Comparison of ENCODE assay signal across 33 cellular contexts in genomic region chr11:34745209-34745608, GRCh38.
DNase-seq lines count a peak whose midpoint lies in the region; TF ChIP-seq lines count a peak whose summit lies in the region.
"Had no signal": no experiment of that assay in that cellular context is flagged by ENCODE, and none has a peak within 500 bp of the region (broad histone marks: within the 10 kb centered on the region; RNA-seq: fewer than 3 reads in every experiment).

No MANE protein-coding gene starts in this region.

- peaks cover 13% of the 10 kb centered on the region for H3K9me3 Mint-ChIP-seq in chondrocyte (ENCODE audit: low read depth)
- H3K9me3 Mint-ChIP-seq: activated CD4-positive, alpha-beta memory T cell treated with anti-CD3 and anti-CD28 coated beads, Interleukin-2, amount 10 ng/mL, durations not matched to agents 7 days and 5 days; activated T-helper 17 cell treated with anti-CD3 and anti-CD28 coated beads, Interleukin-2, amount 50 U/mL, for 72 hours; CD8-positive, alpha-beta memory T cell; effector memory CD8-positive, alpha-beta T cell had no signal

- H3K36me3 Mint-ChIP-seq in chondrocyte (ENCODE audit: low read depth) = peaks cover 3% of the 10 kb centered on the region
- H3K36me3 Mint-ChIP-seq: CD8-positive, alpha-beta memory T cell; immature natural killer cell; natural killer cell had no signal

- DNase-seq in NCI-H2227 treated with DMSO at 0.1 percent for 48 hours (lab: John Stamatoyannopoulos, UW) (peak; percentile 69), NCI-H2227 (lab: John Stamatoyannopoulos, UW; ENCODE audit: unreplicated experiment) (no peak), NCI-H2029 treated with DMSO at 0.1 percent for 48 hours (lab: John Stamatoyannopoulos, UW) (peak; percentile 63), fibroblast of pulmonary artery (ENCODE audit: low read depth) (peak; percentile 27), retina (peak; percentile 24), SIG-M5 treated with dmso at 0.1 percent for 504 hours (lab: John Stamatoyannopoulos, UW; ENCODE audit: unreplicated experiment) (no peak), chondrocyte (ENCODE audit: low spot score) (no peak)
- no peak for DNase-seq in activated T-cell treated with anti-CD3 and anti-CD28 coated beads, Interleukin-2, amount 50 U/mL, for 1 hour
- DNase-seq: activated CD4-positive, alpha-beta memory T cell treated with anti-CD3 and anti-CD28 coated beads, Interleukin-2, amount 10 ng/mL, durations not matched to agents 7 days and 5 days; activated CD4-positive, alpha-beta T cell treated with anti-CD3 and anti-CD28 coated beads for 1 hour; activated CD8-positive, alpha-beta memory T cell treated with anti-CD3 and anti-CD28 coated beads, Interleukin-2, amount 50 U/mL, for 48 hours; activated naive CD4-positive, alpha-beta T cell treated with anti-CD3 and anti-CD28 coated beads, Interleukin-2, amount 50 U/mL, for 16 hours; amniotic stem cell; CD8-positive, alpha-beta memory T cell; DMS53; effector memory CD8-positive, alpha-beta T cell; erythroblast; foreskin keratinocyte; GDM1; GOT3; hippocampal formation; immature natural killer cell; MV-4-11; natural killer cell; NCI-H2107; NCI-H526 treated with DMSO at 0.1 percent for 48 hours; stimulated activated CD4-positive, alpha-beta T cell treated with anti-CD3 and anti-CD28 coated beads, Interleukin-2, amount 100 ng/mL, for 48 hours; T-helper 2 cell; upper lobe of left lung had no signal

- no peak overlapping the region for H3K4me3 Mint-ChIP-seq in chondrocyte (ENCODE audit: unreplicated experiment)
- H3K4me3 Mint-ChIP-seq: activated CD4-positive, alpha-beta memory T cell treated with anti-CD3 and anti-CD28 coated beads, Interleukin-2, amount 10 ng/mL, durations not matched to agents 7 days and 5 days; activated T-helper 17 cell treated with anti-CD3 and anti-CD28 coated beads, Interleukin-2, amount 50 U/mL, for 72 hours; B cell; CD8-positive, alpha-beta memory T cell; effector memory CD8-positive, alpha-beta T cell; immature natural killer cell; natural killer cell had no signal

- H3K27me3 Mint-ChIP-seq in chondrocyte (ENCODE audit: low read depth) = no peaks in the 10 kb centered on the region

- H3K4me3 ChIP-seq in fibroblast of pulmonary artery (replicated peaks; ENCODE audit: low read depth, low read length) = no peak overlapping the region
- H3K4me3 ChIP-seq: A549, coronary artery, upper lobe of left lung had no signal

- H3K27ac Mint-ChIP-seq in chondrocyte (ENCODE audit: unreplicated experiment) = no peak overlapping the region
- H3K27ac Mint-ChIP-seq: activated CD4-positive, alpha-beta memory T cell treated with anti-CD3 and anti-CD28 coated beads, Interleukin-2, amount 10 ng/mL, durations not matched to agents 7 days and 5 days; activated T-helper 17 cell treated with anti-CD3 and anti-CD28 coated beads, Interleukin-2, amount 50 U/mL, for 72 hours; B cell; CD8-positive, alpha-beta memory T cell; effector memory CD8-positive, alpha-beta T cell; immature natural killer cell; natural killer cell had no signal

- TF ChIP-seq CTCF in fibroblast of pulmonary artery (IDR thresholded peaks at IDR 0.05; ENCODE audit: low read length, missing control alignments) (no peak), chondrocyte (IDR thresholded peaks at IDR 0.05) (no peak)

- peaks cover 5% of the 10 kb centered on the region for H3K4me1 Mint-ChIP-seq in chondrocyte (ENCODE audit: low read depth)
- H3K4me1 Mint-ChIP-seq: activated CD4-positive, alpha-beta memory T cell treated with anti-CD3 and anti-CD28 coated beads, Interleukin-2, amount 10 ng/mL, durations not matched to agents 7 days and 5 days; activated T-helper 17 cell treated with anti-CD3 and anti-CD28 coated beads, Interleukin-2, amount 50 U/mL, for 72 hours; B cell; CD8-positive, alpha-beta memory T cell; immature natural killer cell; natural killer cell had no signal

Comparison
In these comparisons a context has a peak if more than half of its experiments do, and no peak if none do; other contexts are left out.
1. DNase-seq: peak in NCI-H2227 treated with DMSO at 0.1 percent for 48 hours (single experiment), NCI-H2029 treated with DMSO at 0.1 percent for 48 hours (single experiment), fibroblast of pulmonary artery (single experiment) and retina (single experiment); none in NCI-H2227 (single experiment), activated T-cell treated with anti-CD3 and anti-CD28 coated beads, Interleukin-2, amount 50 U/mL, for 1 hour (single experiment), SIG-M5 treated with dmso at 0.1 percent for 504 hours (single experiment) and chondrocyte (single experiment).